In genomic region chr19:57599377-57599760, GRCh38 we compare ENCODE assay signal across 8 cellular contexts. TPM values are rescaled to one million over a fixed set of nuclear protein-coding genes. Genes with fewer than 3 reads are reported as not detected.
DNase-seq lines count a peak whose midpoint lies in the region; ATAC-seq and TF ChIP-seq lines count a peak whose summit lies in the region.

No MANE protein-coding gene starts in this region.

- H3K27me3 Mint-ChIP-seq in activated T-helper 2 cell treated with anti-CD3 and anti-CD28 coated beads, Interferon-gamma antibody, Interleukin-2, Interleukin-4, amounts not matched to agents 10 μg/mL and 5 μg/mL and 100 μg/mL, durations not matched to agents 14 hours and 24 hours and 36 hours (ENCODE audit: low read depth): no peaks in the 10 kb centered on the region

- peaks cover 29% of the 10 kb centered on the region for H3K36me3 ChIP-seq in left ventricle myocardium inferior
- no peaks in the 10 kb centered on the region for H3K36me3 ChIP-seq in lower lobe of right lung

- TF ChIP-seq CTCF in left ventricle myocardium inferior (IDR thresholded peaks at IDR 0.05; ENCODE audit: borderline replicate concordance) (no peak), lower lobe of right lung (IDR thresholded peaks at IDR 0.05) (no peak)

- peaks cover 38% of the 10 kb centered on the region for H3K36me3 Mint-ChIP-seq in activated T-helper 2 cell treated with anti-CD3 and anti-CD28 coated beads, Interferon-gamma antibody, Interleukin-2, Interleukin-4, amounts not matched to agents 10 μg/mL and 5 μg/mL and 100 μg/mL, durations not matched to agents 14 hours and 24 hours and 36 hours (ENCODE audit: low read depth)

- H3K4me3 Mint-ChIP-seq in activated T-helper 2 cell treated with anti-CD3 and anti-CD28 coated beads, Interferon-gamma antibody, Interleukin-2, Interleukin-4, amounts not matched to agents 10 μg/mL and 5 μg/mL and 100 μg/mL, durations not matched to agents 14 hours and 24 hours and 36 hours (ENCODE audit: low read depth): peak overlapping the region; percentile 80

- H3K27me3 ChIP-seq in left ventricle myocardium inferior (ENCODE audit: low read depth) (no peaks in the 10 kb centered on the region), lower lobe of right lung (ENCODE audit: low read depth) (no peaks in the 10 kb centered on the region)

- ATAC-seq in Right ventricle myocardium superior (ENCODE audit: poor library complexity) (no peak), lower lobe of right lung (no peak)

- peak overlapping the region; percentile 87 for H3K4me3 ChIP-seq in left ventricle myocardium inferior
- peak overlapping the region; percentile 89 for H3K4me3 ChIP-seq in lower lobe of right lung

- no peak overlapping the region for H3K27ac Mint-ChIP-seq in activated T-helper 2 cell treated with anti-CD3 and anti-CD28 coated beads, Interferon-gamma antibody, Interleukin-2, Interleukin-4, amounts not matched to agents 10 μg/mL and 5 μg/mL and 100 μg/mL, durations not matched to agents 14 hours and 24 hours and 36 hours

- H3K9me3 ChIP-seq in left ventricle myocardium inferior (replicated peaks) (peaks cover 39% of the 10 kb centered on the region), lower lobe of right lung (peaks cover 19% of the 10 kb centered on the region)

- peaks cover 10% of the 10 kb centered on the region for H3K4me1 Mint-ChIP-seq in activated T-helper 2 cell treated with anti-CD3 and anti-CD28 coated beads, Interferon-gamma antibody, Interleukin-2, Interleukin-4, amounts not matched to agents 10 μg/mL and 5 μg/mL and 100 μg/mL, durations not matched to agents 14 hours and 24 hours and 36 hours (ENCODE audit: low read depth)

- DNase-seq in left ventricle myocardium inferior (no peak), Right ventricle myocardium superior (no peak), lower lobe of right lung (no peak), DMS79 (lab: John Stamatoyannopoulos, UW) (no peak), posterior vena cava (ENCODE audit: low spot score) (no peak), OCI-M1 (lab: John Stamatoyannopoulos, UW) (no peak)
- DNase-seq in activated T-helper 2 cell treated with anti-CD3 and anti-CD28 coated beads, Interferon-gamma antibody, Interleukin-2, Interleukin-4, amounts not matched to agents 10 μg/mL and 5 μg/mL and 100 μg/mL, durations not matched to agents 14 hours and 24 hours and 36 hours (ENCODE audit: low spot score): no peak
- no peak for DNase-seq in activated CD4-positive, alpha-beta T cell treated with anti-CD3 and anti-CD28 coated beads, Interleukin-2, amount 50 U/mL, for 1 hour

- intact Hi-C loops in left ventricle myocardium inferior (cut with micrococcal nuclease) (no loop called here), Right ventricle myocardium superior (cut with DNase I) (no loop called here), lower lobe of right lung (cut with DNase I) (no loop called here), posterior vena cava (cut with DNase I) (no loop called here)
- intact Hi-C loops in activated T-helper 2 cell treated with anti-CD3 and anti-CD28 coated beads, Interferon-gamma antibody, Interleukin-2, Interleukin-4, amounts not matched to agents 10 μg/mL and 5 μg/mL and 100 μg/mL, durations not matched to agents 14 hours and 24 hours and 36 hours (cut with micrococcal nuclease): loop anchor here (1.0 to 5.0 kb wide), 4 partner anchors 20 to 83 kb away; partner anchors contain the start of genes ZNF211, ZNF550 and ZNF551

- peaks cover 23% of the 10 kb centered on the region for H3K4me1 ChIP-seq in left ventricle myocardium inferior
- peaks cover 11% of the 10 kb centered on the region for H3K4me1 ChIP-seq in lower lobe of right lung

- H3K9me3 Mint-ChIP-seq in activated T-helper 2 cell treated with anti-CD3 and anti-CD28 coated beads, Interferon-gamma antibody, Interleukin-2, Interleukin-4, amounts not matched to agents 10 μg/mL and 5 μg/mL and 100 μg/mL, durations not matched to agents 14 hours and 24 hours and 36 hours: peaks cover 53% of the 10 kb centered on the region

- H3K27ac ChIP-seq in left ventricle myocardium inferior (replicated peaks): peak overlapping the region; percentile 78
- peak overlapping the region; percentile 47 for H3K27ac ChIP-seq in lower lobe of right lung

RNA-seq across cellular contexts. Expression of gene ZNF530, which starts 0.3 kb away (rescaled TPM):
- total RNA-seq in left ventricle myocardium inferior: 4.7 TPM
- 3.7 TPM for total RNA-seq in Right ventricle myocardium superior
- total RNA-seq in activated T-helper 2 cell treated with anti-CD3 and anti-CD28 coated beads, Interferon-gamma antibody, Interleukin-2, Interleukin-4, amounts not matched to agents 10 μg/mL and 5 μg/mL and 100 μg/mL, durations not matched to agents 14 hours and 24 hours and 36 hours: 4.1 and 5.2 TPM in 2 replicates
- total RNA-seq in lower lobe of right lung: 2.0 TPM
- 1 to 10 TPM; 1.6 to 2.4 TPM for total RNA-seq in posterior vena cava

RNA-seq across cellular contexts. Expression of gene ZNF134, which starts 14.7 kb away (rescaled TPM):
- total RNA-seq in left ventricle myocardium inferior (13.3 TPM), Right ventricle myocardium superior (15.7 TPM), lower lobe of right lung (17.4 TPM), posterior vena cava (10 to 100 TPM; 14.9 to 18.0 TPM)
- total RNA-seq in activated T-helper 2 cell treated with anti-CD3 and anti-CD28 coated beads, Interferon-gamma antibody, Interleukin-2, Interleukin-4, amounts not matched to agents 10 μg/mL and 5 μg/mL and 100 μg/mL, durations not matched to agents 14 hours and 24 hours and 36 hours: 7.9 and 8.5 TPM in 2 replicates

RNA-seq across cellular contexts. Expression of gene ZIK1, which starts 15.4 kb away (rescaled TPM):
- 4.0 TPM for total RNA-seq in left ventricle myocardium inferior
- total RNA-seq in Right ventricle myocardium superior: 3.8 TPM
- 2.4 and 2.8 TPM in 2 replicates for total RNA-seq in activated T-helper 2 cell treated with anti-CD3 and anti-CD28 coated beads, Interferon-gamma antibody, Interleukin-2, Interleukin-4, amounts not matched to agents 10 μg/mL and 5 μg/mL and 100 μg/mL, durations not matched to agents 14 hours and 24 hours and 36 hours
- 2.9 TPM for total RNA-seq in lower lobe of right lung
- 1 to 10 TPM; 4.5 to 5.0 TPM for total RNA-seq in posterior vena cava

RNA-seq across cellular contexts. Expression of gene ZNF416, which starts 20.7 kb away (rescaled TPM):
- total RNA-seq in left ventricle myocardium inferior: 4.6 TPM
- total RNA-seq in Right ventricle myocardium superior: 4.2 TPM
- total RNA-seq in activated T-helper 2 cell treated with anti-CD3 and anti-CD28 coated beads, Interferon-gamma antibody, Interleukin-2, Interleukin-4, amounts not matched to agents 10 μg/mL and 5 μg/mL and 100 μg/mL, durations not matched to agents 14 hours and 24 hours and 36 hours: 2.9 and 3.5 TPM in 2 replicates
- total RNA-seq in lower lobe of right lung: 5.4 TPM
- total RNA-seq in posterior vena cava: 1 to 10 TPM; 3.9 to 5.3 TPM

RNA-seq across cellular contexts. Expression of gene ZNF211, which starts 33.6 kb away (rescaled TPM):
- 10.0 TPM for total RNA-seq in left ventricle myocardium inferior
- 8.6 TPM for total RNA-seq in Right ventricle myocardium superior
- 9.6 and 10.6 TPM in 2 replicates for total RNA-seq in activated T-helper 2 cell treated with anti-CD3 and anti-CD28 coated beads, Interferon-gamma antibody, Interleukin-2, Interleukin-4, amounts not matched to agents 10 μg/mL and 5 μg/mL and 100 μg/mL, durations not matched to agents 14 hours and 24 hours and 36 hours
- total RNA-seq in lower lobe of right lung: 12.4 TPM
- total RNA-seq in posterior vena cava: 1 to 10 TPM; 6.9 to 8.0 TPM
